Comparison of ENCODE assay signal across 8 cellular contexts in genomic region chr18:13112982-13113381, GRCh38.
DNase-seq lines count a peak whose midpoint lies in the region; ATAC-seq and TF ChIP-seq lines count a peak whose summit lies in the region.

No MANE protein-coding gene starts in this region.

- H3K9me3 Mint-ChIP-seq in glutamatergic neuron (ENCODE audit: unreplicated experiment), result peaks cover 1% of the 10 kb centered on the region

- H3K27me3 Mint-ChIP-seq in glutamatergic neuron (ENCODE audit: unreplicated experiment), result no peaks in the 10 kb centered on the region

- DNase-seq in HAP-1 (ENCODE audit: low spot score in 2 of 2) (peak; percentile 16 to 71), SK-MEL-5 (ENCODE audit: low read depth, low spot score) (peak; percentile 80), glutamatergic neuron (peak; percentile 90), posterior cingulate gyrus (peak; percentile 36 to 95 (median 70)), SKM-1 (lab: John Stamatoyannopoulos, UW; ENCODE audit: unreplicated experiment) (no peak)

- H3K9me3 ChIP-seq in HAP-1, result no peaks in the 10 kb centered on the region

- in situ Hi-C loops in HAP-1 (cut with MboI; ENCODE audit: low sequenced_read_pairs), result no loop called here
- in situ Hi-C loops in SK-MEL-5 (cut with HindIII; ENCODE audit: low pct_unique_long_range_greater_than_20kb, low sequenced_read_pairs), result no loop called here

- peaks cover 3% of the 10 kb centered on the region for H3K4me1 Mint-ChIP-seq in glutamatergic neuron (ENCODE audit: low read depth, unreplicated experiment)

- no peak overlapping the region for H3K4me3 ChIP-seq in HAP-1

- peaks cover 28% of the 10 kb centered on the region for H3K36me3 ChIP-seq in HAP-1 (replicated peaks)

- ATAC-seq in GM21423 (IDR thresholded peaks at IDR 0.05; ENCODE audit: unreplicated experiment) (no peak), HG02884 (IDR thresholded peaks at IDR 0.05; ENCODE audit: unreplicated experiment) (no peak), GM21367 (IDR thresholded peaks at IDR 0.05; ENCODE audit: unreplicated experiment) (no peak)

- H3K36me3 Mint-ChIP-seq in glutamatergic neuron (ENCODE audit: unreplicated experiment), result peaks cover 10% of the 10 kb centered on the region

- no peak overlapping the region for H3K4me3 Mint-ChIP-seq in glutamatergic neuron (ENCODE audit: unreplicated experiment)

- H3K4me1 ChIP-seq in HAP-1, result no peaks in the 10 kb centered on the region

- H3K27me3 ChIP-seq in HAP-1 (ENCODE audit: low read depth), result no peaks in the 10 kb centered on the region

- H3K27ac Mint-ChIP-seq in glutamatergic neuron (ENCODE audit: unreplicated experiment), result no peak overlapping the region

- no peak for TF ChIP-seq CTCF in glutamatergic neuron (IDR thresholded peaks at IDR 0.05; ENCODE audit: partially characterized antibody, unreplicated experiment)

- intact Hi-C loops in posterior cingulate gyrus (cut with DNase I), result no loop called here
